In genomic region chr14:37116933-37117844, GRCh38 we compare ENCODE assay signal across 10 cellular contexts. TPM values are rescaled to one million over a fixed set of nuclear protein-coding genes. Genes with fewer than 3 reads are reported as not detected.
DNase-seq lines count a peak whose midpoint lies in the region; ATAC-seq, FAIRE-seq and TF ChIP-seq lines count a peak whose summit lies in the region.
"Had no signal": no experiment of that assay in that cellular context is flagged by ENCODE, and none has a peak within 500 bp of the region (broad histone marks: within the 10 kb centered on the region; RNA-seq: fewer than 3 reads in every experiment).

No MANE protein-coding gene starts in this region.

- no peaks in the 10 kb centered on the region for H4K20me1 ChIP-seq in Karpas-422 (ENCODE audit: insufficient read depth, low read depth, low read length)

- H3K4me1 ChIP-seq in Karpas-422 (ENCODE audit: low read length): 0 out of 2 replicates have a peak, but pooled peaks cover 3% of the 10 kb centered on the region
- peaks cover 0 to 6% of the 10 kb centered on the region in 2 donors for H3K4me1 ChIP-seq in ascending aorta
- H3K4me1 ChIP-seq: suprapubic skin had no signal

- no peak for FAIRE-seq in D721Med (lab: Jason Lieb, UNC)
- FAIRE-seq: GM12878 had no signal

- H3K27me3 ChIP-seq in Karpas-422 (ENCODE audit: low read length): no peaks in the 10 kb centered on the region
- no peaks in the 10 kb centered on the region for H3K27me3 ChIP-seq in ascending aorta
- no peaks in the 10 kb centered on the region for H3K27me3 ChIP-seq in kidney epithelial cell (ENCODE audit: control insufficient read depth, insufficient read depth, low read length)
- H3K27me3 ChIP-seq: suprapubic skin had no signal

- H3K27ac ChIP-seq in Karpas-422 (ENCODE audit: low read length) (no peak overlapping the region), ascending aorta (peak overlapping the region in 1 of 2 donors; percentile 7)
- H3K27ac ChIP-seq: suprapubic skin had no signal

- no peaks in the 10 kb centered on the region for H3K79me2 ChIP-seq in Karpas-422 (ENCODE audit: low read length)

- ATAC-seq in GM18520 (IDR thresholded peaks at IDR 0.05; ENCODE audit: unreplicated experiment) (no peak), GM18498 (IDR thresholded peaks at IDR 0.05; ENCODE audit: unreplicated experiment) (no peak)
- ATAC-seq: GM12878 had no signal

- no peak overlapping the region for H3K9ac ChIP-seq in Karpas-422 (ENCODE audit: low read length)

- no peaks in the 10 kb centered on the region for H3K9me2 ChIP-seq in Karpas-422 (replicated peaks; ENCODE audit: insufficient read depth, low read length)

- no peak overlapping the region for H2AFZ ChIP-seq in Karpas-422 (ENCODE audit: low read length)

- no peaks in the 10 kb centered on the region for H3K36me3 ChIP-seq in Karpas-422 (ENCODE audit: insufficient read depth, low read length)
- H3K36me3 ChIP-seq in ascending aorta: no peaks in the 10 kb centered on the region
- H3K36me3 ChIP-seq in kidney epithelial cell (ENCODE audit: control insufficient read depth, insufficient read depth, low read length): no peaks in the 10 kb centered on the region
- H3K36me3 ChIP-seq: suprapubic skin had no signal

- DNase-seq in D721Med (ENCODE audit: insufficient read length, low spot score): no peak
- peak; percentile 57 for DNase-seq in Karpas-422
- DNase-seq in ascending aorta (ENCODE audit: low spot score in 2 of 2): no peak
- no peak for DNase-seq in kidney epithelial cell (ENCODE audit: low read depth)
- no peak for DNase-seq in DMS153 treated with DMSO at 0.1 percent for 48 hours (lab: John Stamatoyannopoulos, UW; ENCODE audit: unreplicated experiment)
- no peak for DNase-seq in cerebellum (ENCODE audit: low spot score)

- TF ChIP-seq CTCF in D721Med (IDR thresholded peaks at IDR 0.05; ENCODE audit: insufficient read depth, missing control alignments): peak; percentile 28
- peak; percentile 14 to 65 (median 44) for TF ChIP-seq CTCF in ascending aorta (IDR thresholded peaks at IDR 0.05)
- peak; percentile 47 for TF ChIP-seq CTCF in kidney epithelial cell (IDR thresholded peaks at IDR 0.05; ENCODE audit: insufficient read depth, low read length, poor library complexity, severe bottlenecking)

- H3K4me2 ChIP-seq in Karpas-422 (ENCODE audit: low read depth, low read length, poor library complexity, severe bottlenecking): no peak overlapping the region

- H3K9me3 ChIP-seq in Karpas-422 (ENCODE audit: low read length): no peaks in the 10 kb centered on the region
- H3K9me3 ChIP-seq in ascending aorta: peaks cover 0 to 3% of the 10 kb centered on the region in 2 donors
- H3K9me3 ChIP-seq: suprapubic skin had no signal

- H3K4me3 ChIP-seq in Karpas-422 (ENCODE audit: low read length): no peak overlapping the region
- no peak overlapping the region for H3K4me3 ChIP-seq in ascending aorta
- H3K4me3 ChIP-seq in kidney epithelial cell (ENCODE audit: low read depth, low read length): no peak overlapping the region
- H3K4me3 ChIP-seq: GM12878, suprapubic skin had no signal

- intact Hi-C loops in ascending aorta (cut with DNase I): loop anchor here (5.0 to 10.0 kb wide), 3 partner anchors 145 to 472 kb away; no protein-coding TSS in a partner anchor

RNA-seq across cellular contexts. Expression of gene SLC25A21, which starts 55.2 kb away (rescaled TPM):
- 1.5 and 9.2 TPM in 2 replicates for total RNA-seq in Karpas-422 (2014; rRNA removed; shearing (Covaris generic); ENCODE audit: low replicate concordance)
- total RNA-seq in ascending aorta (not detected), kidney epithelial cell (2.1 and 51.1 TPM in 2 replicates), cerebellum (1.7 TPM)
